12 cellular contexts compared by ENCODE assay signal in the genomic region with DNA sequence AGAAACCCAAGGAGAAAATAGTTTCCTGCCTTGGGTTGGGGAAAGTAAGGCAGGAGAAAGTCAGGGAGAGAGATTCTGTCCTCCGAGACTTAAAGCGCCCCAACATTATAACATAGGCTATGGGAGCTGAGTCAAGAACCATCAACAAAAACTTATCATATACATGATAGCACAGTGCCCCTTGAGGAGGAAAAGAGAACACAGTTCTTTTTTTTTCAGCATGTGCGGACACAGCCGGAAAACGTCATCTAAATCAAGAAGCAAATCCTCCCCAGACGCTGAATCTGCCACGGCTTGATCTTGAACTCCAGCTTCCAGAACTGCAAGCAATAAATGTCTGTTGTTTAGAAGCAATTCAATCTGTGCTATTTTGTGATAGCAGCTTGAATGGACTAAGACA.
A peak's percentile ranks its signal among the peaks of the same experiment; 100 is the strongest.
DNase-seq lines count a peak whose midpoint lies in the region; ATAC-seq and TF ChIP-seq lines count a peak whose summit lies in the region.
"Had no signal": no experiment of that assay in that cellular context is flagged by ENCODE, and none has a peak within 500 bp of the region (broad histone marks: within the 10 kb centered on the region; RNA-seq: fewer than 3 reads in every experiment).

No MANE protein-coding gene starts in this region.

- H3K4me3 ChIP-seq in epithelial cell of esophagus (ENCODE audit: low read length) = no peak overlapping the region
- H3K4me3 ChIP-seq: tibial nerve had no signal

- peak; percentile 50 for ATAC-seq in GM18909 (IDR thresholded peaks at IDR 0.05; ENCODE audit: poor library complexity, unreplicated experiment)
- no peak for ATAC-seq in HG03378 (IDR thresholded peaks at IDR 0.05; ENCODE audit: unreplicated experiment)
- ATAC-seq: natural killer cell treated with Interleukin-12 subunit alpha and Interleukin-12 subunit beta and Interleukin-15 and Interleukin-18, amount 100 ng/mL, for 72 hours had no signal

- TF ChIP-seq CTCF in 22Rv1 (IDR thresholded peaks at IDR 0.05) (peak; percentile 48), epithelial cell of esophagus (IDR thresholded peaks at IDR 0.05; ENCODE audit: insufficient read depth, low read depth, low read length, missing control alignments) (no peak), GM10266 (IDR thresholded peaks at IDR 0.05; ENCODE audit: control insufficient read depth, insufficient read depth, low read depth, missing control alignments) (no peak)

- DNase-seq in NCI-H524 treated with DMSO at 0.1 percent for 48 hours (lab: John Stamatoyannopoulos, UW) (peak; percentile 12), epithelial cell of esophagus (ENCODE audit: low read depth) (peak; percentile 1), SW 1271 (lab: John Stamatoyannopoulos, UW) (no peak), GM10266 (ENCODE audit: extremely low spot score) (no peak)
- no peak for DNase-seq in activated CD4-positive, CD25-positive, alpha-beta regulatory T cell treated with anti-CD3 and anti-CD28 coated beads, Interleukin-2, amount 50 U/mL, for 72 hours
- DNase-seq: activated naive CD4-positive, alpha-beta T cell; NK-92 treated with Interleukin-12 subunit alpha and Interleukin-12 subunit beta, amount 100 ng/mL, for 24 hours had no signal

- H3K27ac ChIP-seq in 22Rv1 = no peak overlapping the region
- H3K27ac ChIP-seq: tibial nerve had no signal

Comparison
In these comparisons a context has a peak if more than half of its experiments do, and no peak if none do; other contexts are left out.
1. DNase-seq: peak in NCI-H524 treated with DMSO at 0.1 percent for 48 hours (single experiment) and epithelial cell of esophagus (single experiment); none in activated CD4-positive, CD25-positive, alpha-beta regulatory T cell treated with anti-CD3 and anti-CD28 coated beads, Interleukin-2, amount 50 U/mL, for 72 hours (single experiment), SW 1271 (0 of 2) and GM10266 (single experiment).